In the genomic region with DNA sequence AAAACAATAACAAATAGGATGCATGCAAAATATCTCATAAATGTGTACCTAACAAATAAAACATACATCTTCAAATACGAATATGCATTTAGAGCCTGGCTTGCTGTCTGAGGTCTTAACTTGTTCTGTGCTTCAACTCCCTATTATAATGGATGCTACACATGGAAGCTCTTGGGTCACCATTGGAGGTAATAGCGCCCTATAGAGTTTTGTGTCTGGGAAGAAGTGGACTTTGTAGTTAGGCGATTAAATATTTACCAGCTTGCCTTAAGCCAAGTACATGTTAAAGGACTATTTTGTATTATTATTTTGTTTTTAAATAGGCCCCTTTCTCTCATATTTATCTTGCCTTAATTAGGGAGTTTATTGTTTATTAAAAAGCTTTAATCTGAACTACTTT, we compare ENCODE assay signal across 39 cellular contexts.
"Had no signal": no experiment of that assay in that cellular context is flagged by ENCODE, and none has a peak within 500 bp of the region (broad histone marks: within the 10 kb centered on the region; RNA-seq: fewer than 3 reads in every experiment).

No MANE protein-coding gene starts in this region.

- H3K27me3 ChIP-seq: ascending aorta, cardiac muscle cell had no signal

- H3K4me1 ChIP-seq: ascending aorta had no signal

- H3K9me3 ChIP-seq: ascending aorta had no signal

- H3K4me3 Mint-ChIP-seq: activated B cell treated with CpG ODN at 0.5 μM for 24 hours; activated CD4-positive, alpha-beta memory T cell treated with anti-CD3 and anti-CD28 coated beads for 36 hours; activated CD4-positive, alpha-beta T cell treated with anti-CD3 and anti-CD28 coated beads, Interleukin-2, amount 10 ng/mL, durations not matched to agents 24 days and 14 days; activated CD8-positive, alpha-beta T cell treated with anti-CD3 and anti-CD28 coated beads for 36 hours; activated naive CD4-positive, alpha-beta T cell treated with anti-CD3 and anti-CD28 coated beads for 36 hours; activated naive CD4-positive, alpha-beta T cell treated with anti-CD3 and anti-CD28 coated beads, Interleukin-2, amount 50 U/mL, for 24 hours; activated naive CD8-positive, alpha-beta T cell; activated naive CD8-positive, alpha-beta T cell treated with anti-CD3 and anti-CD28 coated beads, Interleukin-2, amount 10 ng/mL, durations not matched to agents 7 days and 5 days; activated naive CD8-positive, alpha-beta T cell treated with anti-CD3 and anti-CD28 coated beads, Interleukin-2, amount 50 U/mL, for 24 hours; activated T-cell treated with anti-CD3 and anti-CD28 coated beads, Interleukin-2, amount 50 U/mL, for 4 hours; activated T-cell treated with anti-CD3 and anti-CD28 coated beads, Interleukin-2, amount 50 U/mL, for 72 hours; activated T-helper 1 cell treated with anti-CD3 and anti-CD28 coated beads, Interleukin-12 subunit alpha, Interleukin-12 subunit beta, Interleukin-2, Interleukin-4 antibody, amounts not matched to agents 30 ng/mL and 10 ng/mL and 1 ng/mL, durations not matched to agents 14 hours and 24 hours and 36 hours; activated T-helper 17 cell treated with anti-CD3 and anti-CD28 coated beads, Interleukin-2, amount 50 U/mL, for 72 hours; brain; central memory CD8-positive, alpha-beta T cell; T-helper 1 cell treated with Interleukin-12 subunit alpha and Interleukin-12 subunit beta and Interleukin-4 antibody, amounts not matched to agents 30 μg/mL and 1 μg/mL, for 36 hours; T-helper 2 cell treated with Interferon-gamma antibody and Interleukin-4, amounts not matched to agents 5 μg/mL and 100 μg/mL, for 36 hours had no signal

- H3K4me1 Mint-ChIP-seq: activated B cell treated with CpG ODN at 0.5 μM for 24 hours; activated CD4-positive, alpha-beta T cell treated with anti-CD3 and anti-CD28 coated beads, Interleukin-2, amount 10 ng/mL, durations not matched to agents 24 days and 14 days; activated naive CD4-positive, alpha-beta T cell treated with anti-CD3 and anti-CD28 coated beads, Interleukin-2, amount 50 U/mL, for 24 hours; activated naive CD8-positive, alpha-beta T cell treated with anti-CD3 and anti-CD28 coated beads, Interleukin-2, amount 10 ng/mL, durations not matched to agents 7 days and 5 days; activated naive CD8-positive, alpha-beta T cell treated with anti-CD3 and anti-CD28 coated beads, Interleukin-2, amount 50 U/mL, for 24 hours; activated T-helper 17 cell treated with anti-CD3 and anti-CD28 coated beads, Interleukin-2, amount 50 U/mL, for 72 hours; central memory CD8-positive, alpha-beta T cell had no signal

- H3K27ac Mint-ChIP-seq: activated B cell treated with CpG ODN at 0.5 μM for 24 hours; activated CD4-positive, alpha-beta memory T cell treated with anti-CD3 and anti-CD28 coated beads for 36 hours; activated CD4-positive, alpha-beta T cell treated with anti-CD3 and anti-CD28 coated beads, Interleukin-2, amount 10 ng/mL, durations not matched to agents 24 days and 14 days; activated CD8-positive, alpha-beta T cell treated with anti-CD3 and anti-CD28 coated beads for 36 hours; activated naive CD4-positive, alpha-beta T cell treated with anti-CD3 and anti-CD28 coated beads for 36 hours; activated naive CD4-positive, alpha-beta T cell treated with anti-CD3 and anti-CD28 coated beads, Interleukin-2, amount 50 U/mL, for 24 hours; activated naive CD8-positive, alpha-beta T cell; activated naive CD8-positive, alpha-beta T cell treated with anti-CD3 and anti-CD28 coated beads, Interleukin-2, amount 10 ng/mL, durations not matched to agents 7 days and 5 days; activated naive CD8-positive, alpha-beta T cell treated with anti-CD3 and anti-CD28 coated beads, Interleukin-2, amount 50 U/mL, for 24 hours; activated T-cell treated with anti-CD3 and anti-CD28 coated beads, Interleukin-2, amount 50 U/mL, for 72 hours; activated T-helper 1 cell treated with anti-CD3 and anti-CD28 coated beads, Interleukin-12 subunit alpha, Interleukin-12 subunit beta, Interleukin-2, Interleukin-4 antibody, amounts not matched to agents 30 ng/mL and 10 ng/mL and 1 ng/mL, durations not matched to agents 14 hours and 24 hours and 36 hours; activated T-helper 17 cell treated with anti-CD3 and anti-CD28 coated beads, Interleukin-2, amount 50 U/mL, for 72 hours; brain; T-helper 1 cell treated with Interleukin-12 subunit alpha and Interleukin-12 subunit beta and Interleukin-4 antibody, amounts not matched to agents 30 μg/mL and 1 μg/mL, for 36 hours; T-helper 2 cell treated with Interferon-gamma antibody and Interleukin-4, amounts not matched to agents 5 μg/mL and 100 μg/mL, for 36 hours had no signal

- H3K9me3 Mint-ChIP-seq: activated B cell treated with CpG ODN at 0.5 μM for 24 hours; activated CD4-positive, alpha-beta memory T cell treated with anti-CD3 and anti-CD28 coated beads for 36 hours; activated CD4-positive, alpha-beta T cell treated with anti-CD3 and anti-CD28 coated beads, Interleukin-2, amount 10 ng/mL, durations not matched to agents 24 days and 14 days; activated CD8-positive, alpha-beta T cell treated with anti-CD3 and anti-CD28 coated beads for 36 hours; activated naive CD4-positive, alpha-beta T cell treated with anti-CD3 and anti-CD28 coated beads for 36 hours; activated naive CD4-positive, alpha-beta T cell treated with anti-CD3 and anti-CD28 coated beads, Interleukin-2, amount 50 U/mL, for 24 hours; activated naive CD8-positive, alpha-beta T cell treated with anti-CD3 and anti-CD28 coated beads, Interleukin-2, amount 10 ng/mL, durations not matched to agents 7 days and 5 days; activated naive CD8-positive, alpha-beta T cell treated with anti-CD3 and anti-CD28 coated beads, Interleukin-2, amount 50 U/mL, for 24 hours; activated T-cell treated with anti-CD3 and anti-CD28 coated beads, Interleukin-2, amount 50 U/mL, for 4 hours; activated T-cell treated with anti-CD3 and anti-CD28 coated beads, Interleukin-2, amount 50 U/mL, for 72 hours; activated T-helper 1 cell treated with anti-CD3 and anti-CD28 coated beads, Interleukin-12 subunit alpha, Interleukin-12 subunit beta, Interleukin-2, Interleukin-4 antibody, amounts not matched to agents 30 ng/mL and 10 ng/mL and 1 ng/mL, durations not matched to agents 14 hours and 24 hours and 36 hours; activated T-helper 17 cell treated with anti-CD3 and anti-CD28 coated beads, Interleukin-2, amount 50 U/mL, for 72 hours; brain; central memory CD8-positive, alpha-beta T cell; T-helper 1 cell treated with Interleukin-12 subunit alpha and Interleukin-12 subunit beta and Interleukin-4 antibody, amounts not matched to agents 30 μg/mL and 1 μg/mL, for 36 hours; T-helper 2 cell treated with Interferon-gamma antibody and Interleukin-4, amounts not matched to agents 5 μg/mL and 100 μg/mL, for 36 hours had no signal

- H3K27ac ChIP-seq: ascending aorta, cardiac muscle cell, VCaP had no signal

- DNase-seq: activated B cell treated with CpG ODN at 0.5 μM for 24 hours; activated CD4-positive, alpha-beta memory T cell treated with anti-CD3 and anti-CD28 coated beads for 36 hours; activated CD4-positive, alpha-beta T cell treated with anti-CD3 and anti-CD28 coated beads for 4 hours; activated CD4-positive, alpha-beta T cell treated with anti-CD3 and anti-CD28 coated beads, Interleukin-2, amount 10 ng/mL, durations not matched to agents 24 days and 14 days; activated CD4-positive, alpha-beta T cell treated with anti-CD3 and anti-CD28 coated beads, Interleukin-2, amount 50 U/mL, for 1 hour; activated CD4-positive, alpha-beta T cell treated with anti-CD3 and anti-CD28 coated beads, Interleukin-2, amount 50 U/mL, for 4 hours; activated CD4-positive, CD25-positive, alpha-beta regulatory T cell treated with anti-CD3 and anti-CD28 coated beads, Interleukin-2, amount 50 U/mL, for 72 hours; activated CD8-positive, alpha-beta memory T cell treated with anti-CD3 and anti-CD28 coated beads, Interleukin-2, amount 50 U/mL, for 4 hours; activated CD8-positive, alpha-beta T cell treated with anti-CD3 and anti-CD28 coated beads for 36 hours; activated effector memory CD4-positive, alpha-beta T cell treated with anti-CD3 and anti-CD28 coated beads, Interleukin-2, amount 50 U/mL, for 16 hours; activated gamma-delta T cell treated with Interleukin-2 at 50 U/mL for 16 hours; activated naive CD4-positive, alpha-beta T cell; activated naive CD4-positive, alpha-beta T cell treated with anti-CD3 and anti-CD28 coated beads for 36 hours; activated naive CD8-positive, alpha-beta T cell treated with anti-CD3 and anti-CD28 coated beads, Interleukin-2, amount 10 ng/mL, durations not matched to agents 7 days and 5 days; activated naive CD8-positive, alpha-beta T cell treated with anti-CD3 and anti-CD28 coated beads, Interleukin-2, amount 50 U/mL, for 24 hours; activated T-cell treated with anti-CD3 and anti-CD28 coated beads for 4 hours; activated T-cell treated with anti-CD3 and anti-CD28 coated beads, Interleukin-2, amount 50 U/mL, for 1 hour; activated T-cell treated with anti-CD3 and anti-CD28 coated beads, Interleukin-2, amount 50 U/mL, for 4 hours; activated T-cell treated with anti-CD3 and anti-CD28 coated beads, Interleukin-2, amount 50 U/mL, for 72 hours; amygdala; anterior cingulate cortex; caudate nucleus; cerebellar nuclear complex; T-helper 1 cell; T-helper 2 cell; T-helper 9 cell had no signal

- H3K4me3 ChIP-seq: ascending aorta, cardiac muscle cell had no signal

- FAIRE-seq: bronchial epithelial cell, TTC549 had no signal

- ATAC-seq: activated CD8-positive, alpha-beta T cell treated with anti-CD3 and anti-CD28 coated beads for 36 hours; activated naive CD8-positive, alpha-beta T cell treated with anti-CD3 and anti-CD28 coated beads, Interleukin-2, amount 50 U/mL, for 24 hours; activated T-cell treated with anti-CD3 and anti-CD28 coated beads, Interleukin-2, amount 50 U/mL, for 4 hours; activated T-cell treated with anti-CD3 and anti-CD28 coated beads, Interleukin-2, amount 50 U/mL, for 72 hours; activated T-helper 17 cell treated with anti-CD3 and anti-CD28 coated beads, Interleukin-2, amount 50 U/mL, for 72 hours had no signal

- H3K27me3 Mint-ChIP-seq: activated B cell treated with CpG ODN at 0.5 μM for 24 hours; activated CD4-positive, alpha-beta T cell treated with anti-CD3 and anti-CD28 coated beads, Interleukin-2, amount 10 ng/mL, durations not matched to agents 24 days and 14 days; activated CD8-positive, alpha-beta T cell treated with anti-CD3 and anti-CD28 coated beads for 36 hours; activated naive CD4-positive, alpha-beta T cell treated with anti-CD3 and anti-CD28 coated beads, Interleukin-2, amount 50 U/mL, for 24 hours; activated naive CD8-positive, alpha-beta T cell treated with anti-CD3 and anti-CD28 coated beads, Interleukin-2, amount 50 U/mL, for 24 hours; brain; central memory CD8-positive, alpha-beta T cell had no signal

- H3K36me3 ChIP-seq: ascending aorta, cardiac muscle cell had no signal

- H3K36me3 Mint-ChIP-seq: activated CD4-positive, alpha-beta memory T cell treated with anti-CD3 and anti-CD28 coated beads for 36 hours; activated naive CD4-positive, alpha-beta T cell treated with anti-CD3 and anti-CD28 coated beads, Interleukin-2, amount 50 U/mL, for 24 hours; activated naive CD8-positive, alpha-beta T cell; activated naive CD8-positive, alpha-beta T cell treated with anti-CD3 and anti-CD28 coated beads, Interleukin-2, amount 10 ng/mL, durations not matched to agents 7 days and 5 days; brain had no signal
